In genomic region chr6:26553739-26554668, GRCh38 we compare ENCODE assay signal across 1 cellular context.
TF ChIP-seq lines count a peak whose summit lies in the region.

No MANE protein-coding gene starts in this region.

TF ChIP-seq in HepG2, 621 proteins besides CTCF, POLR2A, EP300 and RAD21 (continued from another document):
- TF ChIP-seq CSRNP1 (CRISPR knock-in tag; IDR thresholded peaks at IDR 0.05) (no peak), HDAC1 (CRISPR knock-in tag; IDR thresholded peaks at IDR 0.05) (peak; percentile 51), ZNF816 (CRISPR knock-in tag; IDR thresholded peaks at IDR 0.05; ENCODE audit: borderline replicate concordance) (0 out of 2 replicates have a peak, but pooled peaks have one; percentile 18), TFE3 (CRISPR knock-in tag; IDR thresholded peaks at IDR 0.05) (0 out of 2 replicates have a peak, but pooled peaks have one; percentile 53), ZBTB10 (CRISPR knock-in tag; IDR thresholded peaks at IDR 0.05; ENCODE audit: borderline replicate concordance) (0 out of 2 replicates have a peak, but pooled peaks have one; percentile 24), ZNF513 (CRISPR knock-in tag; conservative IDR thresholded peaks at IDR 0.05) (peak; percentile 97)
